8 cellular contexts compared by ENCODE assay signal in genomic region chr22:38490915-38491314, GRCh38. TPM values are rescaled to one million over a fixed set of nuclear protein-coding genes. Genes with fewer than 3 reads are reported as not detected.
DNase-seq lines count a peak whose midpoint lies in the region; ATAC-seq and TF ChIP-seq lines count a peak whose summit lies in the region.
"Had no signal": no experiment of that assay in that cellular context is flagged by ENCODE, and none has a peak within 500 bp of the region (broad histone marks: within the 10 kb centered on the region; RNA-seq: fewer than 3 reads in every experiment).

No MANE protein-coding gene starts in this region.

- no peak overlapping the region for H3K4me3 ChIP-seq in ascending aorta
- H3K4me3 ChIP-seq in subcutaneous abdominal adipose tissue (ENCODE audit: low read depth in 1 of 5, low read length in 5 of 5): no peak overlapping the region

- ATAC-seq in left colon: peak; percentile 91
- ATAC-seq in GM21381 (IDR thresholded peaks at IDR 0.05; ENCODE audit: unreplicated experiment): no peak
- ATAC-seq in HG02610 (IDR thresholded peaks at IDR 0.05; ENCODE audit: unreplicated experiment): no peak

- peaks cover 93 to 100% of the 10 kb centered on the region in 2 donors for H3K36me3 ChIP-seq in ascending aorta
- H3K36me3 ChIP-seq in subcutaneous abdominal adipose tissue (ENCODE audit: control insufficient read depth in 5 of 5, insufficient read depth in 5 of 5, low read length in 5 of 5): peaks cover 56 to 97% (median 94%) of the 10 kb centered on the region in 5 donors

- intact Hi-C loops in ascending aorta (cut with DNase I) (no loop called here), left colon (cut with DNase I, micrococcal nuclease) (no loop called here)

- peaks cover 2 to 5% of the 10 kb centered on the region in 2 donors for H3K4me1 ChIP-seq in ascending aorta
- peaks cover 0 to 7% (median 6%) of the 10 kb centered on the region in 5 donors for H3K4me1 ChIP-seq in subcutaneous abdominal adipose tissue (ENCODE audit: control insufficient read depth in 5 of 5, insufficient read depth in 5 of 5, low read length in 5 of 5)

- H3K9me3 ChIP-seq in ascending aorta (no peaks in the 10 kb centered on the region), subcutaneous abdominal adipose tissue (ENCODE audit: control insufficient read depth in 5 of 5, low read length in 5 of 5) (no peaks in the 10 kb centered on the region)

- DNase-seq in LHCN-M2 (ENCODE audit: low read depth): peak; percentile 54
- DNase-seq in ascending aorta (ENCODE audit: low spot score in 2 of 2): peak in 1 of 2 donors; percentile 83
- DNase-seq in left colon: peak; percentile 62 to 74
- DNase-seq in UCSD-AML1 (lab: John Stamatoyannopoulos, UW; ENCODE audit: unreplicated experiment): no peak

- H3K27ac ChIP-seq in ascending aorta (peak overlapping the region; percentile 61 to 66), subcutaneous abdominal adipose tissue (ENCODE audit: low read depth, low read length) (peak overlapping the region; percentile 45)

- H3K9ac ChIP-seq in subcutaneous abdominal adipose tissue (ENCODE audit: low read length in 5 of 5): no peak overlapping the region

- no peak for TF ChIP-seq CTCF in ascending aorta (IDR thresholded peaks at IDR 0.05)

- H3K27me3 ChIP-seq in ascending aorta: no peaks in the 10 kb centered on the region
- no peaks in the 10 kb centered on the region for H3K27me3 ChIP-seq in subcutaneous abdominal adipose tissue (ENCODE audit: control insufficient read depth in 5 of 5, insufficient read depth in 4 of 5, low read length in 5 of 5)

RNA-seq across cellular contexts. Expression of gene DDX17, which starts 15.2 kb away (rescaled TPM):
- total RNA-seq in LHCN-M2 (2014; rRNA removed): 290 and 312 TPM in 2 replicates
- 76.3 TPM for polyA plus RNA-seq in LHCN-M2 (2012)
- total RNA-seq in ascending aorta: 837 TPM
- total RNA-seq in left colon: 100 to 1,000 TPM; 300 to 349 TPM

RNA-seq across cellular contexts. Expression of gene KDELR3, which starts 23.0 kb away (rescaled TPM):
- 40.0 and 44.8 TPM in 2 replicates for total RNA-seq in LHCN-M2 (2014; rRNA removed)
- polyA plus RNA-seq in LHCN-M2 (2012): 74.3 TPM
- 11.8 TPM for total RNA-seq in ascending aorta
- total RNA-seq in left colon: 10 to 100 TPM; 17.2 to 22.7 TPM
- polyA plus RNA-seq: neural cell had no signal

RNA-seq across cellular contexts. Expression of gene KCNJ4, which starts 35.9 kb away (rescaled TPM):
- total RNA-seq in LHCN-M2 (2014; rRNA removed) (not detected in 2 replicates), ascending aorta (not detected), left colon (not detected)
- polyA plus RNA-seq in LHCN-M2 (2012): not detected
